ENCODE assay signal across 1 cellular context in the genomic region with DNA sequence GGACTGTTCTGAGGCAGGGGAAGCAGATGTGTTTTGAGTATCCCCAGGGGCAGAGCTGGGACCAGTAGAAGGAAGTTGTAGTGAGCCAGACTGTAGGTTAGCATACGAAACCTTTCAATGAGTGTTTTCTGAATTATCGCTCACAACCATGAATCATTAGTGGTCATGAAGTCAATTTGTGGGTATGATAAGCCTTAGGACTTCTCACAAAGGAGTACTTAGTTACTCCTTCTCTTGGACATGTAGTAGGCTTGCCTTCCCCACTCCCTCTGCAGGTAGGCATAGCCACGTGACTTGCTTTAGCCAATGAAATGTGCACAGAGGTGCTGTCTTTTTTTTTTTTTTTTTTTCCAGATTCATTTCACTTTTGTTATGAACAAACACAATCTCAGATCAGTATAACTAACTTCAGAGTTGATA.
TF ChIP-seq lines count a peak whose summit lies in the region.

No MANE protein-coding gene starts in this region.

TF ChIP-seq in K562, 482 proteins besides CTCF, POLR2A, EP300 and RAD21 (continued from another document and continues in another):
- TF ChIP-seq MAFK (IDR thresholded peaks at IDR 0.05; ENCODE audit: low read length) = no peak
- TF ChIP-seq, protein P1, sequence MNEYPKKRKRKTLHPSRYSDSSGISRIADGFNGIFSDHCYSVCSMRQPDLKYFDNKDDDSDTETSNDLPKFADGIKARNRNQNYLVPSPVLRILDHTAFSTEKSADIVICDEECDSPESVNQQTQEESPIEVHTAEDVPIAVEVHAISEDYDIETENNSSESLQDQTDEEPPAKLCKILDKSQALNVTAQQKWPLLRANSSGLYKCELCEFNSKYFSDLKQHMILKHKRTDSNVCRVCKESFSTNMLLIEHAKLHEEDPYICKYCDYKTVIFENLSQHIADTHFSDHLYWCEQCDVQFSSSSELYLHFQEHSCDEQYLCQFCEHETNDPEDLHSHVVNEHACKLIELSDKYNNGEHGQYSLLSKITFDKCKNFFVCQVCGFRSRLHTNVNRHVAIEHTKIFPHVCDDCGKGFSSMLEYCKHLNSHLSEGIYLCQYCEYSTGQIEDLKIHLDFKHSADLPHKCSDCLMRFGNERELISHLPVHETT (CRISPR knock-in tag; conservative IDR thresholded peaks at IDR 0.05 in 1 of 2, IDR thresholded peaks at IDR 0.05 in 1 of 2) = no peak
- peak; percentile 82 for TF ChIP-seq TCF3 (CRISPR knock-in tag; IDR thresholded peaks at IDR 0.05)
- no peak for TF ChIP-seq BRF1 (IDR thresholded peaks at IDR 0.05; ENCODE audit: borderline replicate concordance, extremely low read depth, insufficient read length)
- peak; percentile 78 for TF ChIP-seq SETDB1 (IDR thresholded peaks at IDR 0.05; ENCODE audit: low read length)
- TF ChIP-seq NFYB (IDR thresholded peaks at IDR 0.05; ENCODE audit: extremely low read depth, insufficient read length) = peak; percentile 41
- no peak for TF ChIP-seq POLR2AphosphoS5 (IDR thresholded peaks at IDR 0.05; ENCODE audit: control insufficient read depth, insufficient read depth, low read depth, low read length)
- peak; percentile 54; the same call in 1 of the 2 replicates for TF ChIP-seq ARID1B (IDR thresholded peaks at IDR 0.05)
- TF ChIP-seq, protein P2, sequence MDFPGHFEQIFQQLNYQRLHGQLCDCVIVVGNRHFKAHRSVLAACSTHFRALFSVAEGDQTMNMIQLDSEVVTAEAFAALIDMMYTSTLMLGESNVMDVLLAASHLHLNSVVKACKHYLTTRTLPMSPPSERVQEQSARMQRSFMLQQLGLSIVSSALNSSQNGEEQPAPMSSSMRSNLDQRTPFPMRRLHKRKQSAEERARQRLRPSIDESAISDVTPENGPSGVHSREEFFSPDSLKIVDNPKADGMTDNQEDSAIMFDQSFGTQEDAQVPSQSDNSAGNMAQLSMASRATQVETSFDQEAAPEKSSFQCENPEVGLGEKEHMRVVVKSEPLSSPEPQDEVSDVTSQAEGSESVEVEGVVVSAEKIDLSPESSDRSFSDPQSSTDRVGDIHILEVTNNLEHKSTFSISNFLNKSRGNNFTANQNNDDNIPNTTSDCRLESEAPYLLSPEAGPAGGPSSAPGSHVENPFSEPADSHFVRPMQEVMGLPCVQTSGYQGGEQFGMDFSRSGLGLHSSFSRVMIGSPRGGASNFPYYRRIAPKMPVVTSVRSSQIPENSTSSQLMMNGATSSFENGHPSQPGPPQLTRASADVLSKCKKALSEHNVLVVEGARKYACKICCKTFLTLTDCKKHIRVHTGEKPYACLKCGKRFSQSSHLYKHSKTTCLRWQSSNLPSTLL (IDR thresholded peaks at IDR 0.05) = no peak
- TF ChIP-seq COPS2 (conservative IDR thresholded peaks at IDR 0.05) = no peak
- TF ChIP-seq, protein P3, sequence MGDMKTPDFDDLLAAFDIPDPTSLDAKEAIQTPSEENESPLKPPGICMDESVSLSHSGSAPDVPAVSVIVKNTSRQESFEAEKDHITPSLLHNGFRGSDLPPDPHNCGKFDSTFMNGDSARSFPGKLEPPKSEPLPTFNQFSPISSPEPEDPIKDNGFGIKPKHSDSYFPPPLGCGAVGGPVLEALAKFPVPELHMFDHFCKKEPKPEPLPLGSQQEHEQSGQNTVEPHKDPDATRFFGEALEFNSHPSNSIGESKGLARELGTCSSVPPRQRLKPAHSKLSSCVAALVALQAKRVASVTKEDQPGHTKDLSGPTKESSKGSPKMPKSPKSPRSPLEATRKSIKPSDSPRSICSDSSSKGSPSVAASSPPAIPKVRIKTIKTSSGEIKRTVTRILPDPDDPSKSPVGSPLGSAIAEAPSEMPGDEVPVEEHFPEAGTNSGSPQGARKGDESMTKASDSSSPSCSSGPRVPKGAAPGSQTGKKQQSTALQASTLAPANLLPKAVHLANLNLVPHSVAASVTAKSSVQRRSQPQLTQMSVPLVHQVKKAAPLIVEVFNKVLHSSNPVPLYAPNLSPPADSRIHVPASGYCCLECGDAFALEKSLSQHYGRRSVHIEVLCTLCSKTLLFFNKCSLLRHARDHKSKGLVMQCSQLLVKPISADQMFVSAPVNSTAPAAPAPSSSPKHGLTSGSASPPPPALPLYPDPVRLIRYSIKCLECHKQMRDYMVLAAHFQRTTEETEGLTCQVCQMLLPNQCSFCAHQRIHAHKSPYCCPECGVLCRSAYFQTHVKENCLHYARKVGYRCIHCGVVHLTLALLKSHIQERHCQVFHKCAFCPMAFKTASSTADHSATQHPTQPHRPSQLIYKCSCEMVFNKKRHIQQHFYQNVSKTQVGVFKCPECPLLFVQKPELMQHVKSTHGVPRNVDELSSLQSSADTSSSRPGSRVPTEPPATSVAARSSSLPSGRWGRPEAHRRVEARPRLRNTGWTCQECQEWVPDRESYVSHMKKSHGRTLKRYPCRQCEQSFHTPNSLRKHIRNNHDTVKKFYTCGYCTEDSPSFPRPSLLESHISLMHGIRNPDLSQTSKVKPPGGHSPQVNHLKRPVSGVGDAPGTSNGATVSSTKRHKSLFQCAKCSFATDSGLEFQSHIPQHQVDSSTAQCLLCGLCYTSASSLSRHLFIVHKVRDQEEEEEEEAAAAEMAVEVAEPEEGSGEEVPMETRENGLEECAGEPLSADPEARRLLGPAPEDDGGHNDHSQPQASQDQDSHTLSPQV (IDR thresholded peaks at IDR 0.05) = no peak
- TF ChIP-seq HMGN3 (IDR thresholded peaks at IDR 0.05; ENCODE audit: borderline replicate concordance, extremely low read depth, insufficient read length, low read depth, low read length) = no peak
- TF ChIP-seq TRIM28 (IDR thresholded peaks at IDR 0.05) = no peak
- TF ChIP-seq BDP1 (IDR thresholded peaks at IDR 0.05; ENCODE audit: insufficient read depth, insufficient read length) = no peak
- 0 out of 2 replicates have a peak, but pooled peaks have one; percentile 20 for TF ChIP-seq GABPA (tag; conservative IDR thresholded peaks at IDR 0.05; ENCODE audit: low read depth)
- TF ChIP-seq, protein P4, sequence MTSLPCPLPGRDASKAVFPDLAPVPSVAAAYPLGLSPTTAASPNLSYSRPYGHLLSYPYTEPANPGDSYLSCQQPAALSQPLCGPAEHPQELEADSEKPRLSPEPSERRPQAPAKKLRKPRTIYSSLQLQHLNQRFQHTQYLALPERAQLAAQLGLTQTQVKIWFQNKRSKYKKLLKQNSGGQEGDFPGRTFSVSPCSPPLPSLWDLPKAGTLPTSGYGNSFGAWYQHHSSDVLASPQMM (CRISPR knock-in tag; IDR thresholded peaks at IDR 0.05) = no peak
- TF ChIP-seq CBFB (CRISPR knock-in tag; IDR thresholded peaks at IDR 0.05) = no peak
- TF ChIP-seq KLF1 (tag; IDR thresholded peaks at IDR 0.05) = no peak
- TF ChIP-seq HDAC2 (IDR thresholded peaks at IDR 0.05) = no peak
- TF ChIP-seq ARNT (IDR thresholded peaks at IDR 0.05) = no peak; a peak in 1 of 4 replicates
- TF ChIP-seq ZFP1 (CRISPR knock-in tag; IDR thresholded peaks at IDR 0.05) = no peak
- TF ChIP-seq, protein P5, sequence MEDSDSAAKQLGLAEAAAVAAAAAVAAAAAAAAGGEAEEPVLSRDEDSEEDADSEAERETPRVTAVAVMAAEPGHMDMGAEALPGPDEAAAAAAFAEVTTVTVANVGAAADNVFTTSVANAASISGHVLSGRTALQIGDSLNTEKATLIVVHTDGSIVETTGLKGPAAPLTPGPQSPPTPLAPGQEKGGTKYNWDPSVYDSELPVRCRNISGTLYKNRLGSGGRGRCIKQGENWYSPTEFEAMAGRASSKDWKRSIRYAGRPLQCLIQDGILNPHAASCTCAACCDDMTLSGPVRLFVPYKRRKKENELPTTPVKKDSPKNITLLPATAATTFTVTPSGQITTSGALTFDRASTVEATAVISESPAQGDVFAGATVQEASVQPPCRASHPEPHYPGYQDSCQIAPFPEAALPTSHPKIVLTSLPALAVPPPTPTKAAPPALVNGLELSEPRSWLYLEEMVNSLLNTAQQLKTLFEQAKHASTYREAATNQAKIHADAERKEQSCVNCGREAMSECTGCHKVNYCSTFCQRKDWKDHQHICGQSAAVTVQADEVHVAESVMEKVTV (CRISPR knock-in tag; IDR thresholded peaks at IDR 0.05) = no peak
- TF ChIP-seq POLR3A (IDR thresholded peaks at IDR 0.05; ENCODE audit: borderline replicate concordance, extremely low read depth, insufficient read depth, insufficient read length) = no peak
- TF ChIP-seq, protein P6, sequence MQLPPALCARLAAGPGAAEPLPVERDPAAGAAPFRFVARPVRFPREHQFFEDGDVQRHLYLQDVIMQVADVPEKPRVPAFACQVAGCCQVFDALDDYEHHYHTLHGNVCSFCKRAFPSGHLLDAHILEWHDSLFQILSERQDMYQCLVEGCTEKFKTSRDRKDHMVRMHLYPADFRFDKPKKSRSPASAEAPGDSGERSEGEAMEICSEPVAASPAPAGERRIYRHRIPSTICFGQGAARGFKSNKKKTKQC (CRISPR knock-in tag; IDR thresholded peaks at IDR 0.05) = no peak; the same call in 1 of the 2 replicates
- TF ChIP-seq FOXJ3 (CRISPR knock-in tag; IDR thresholded peaks at IDR 0.05) = no peak
- no peak for TF ChIP-seq MBD2 (IDR thresholded peaks at IDR 0.05; ENCODE audit: borderline replicate concordance, low read depth)
- TF ChIP-seq MAFF (IDR thresholded peaks at IDR 0.05; ENCODE audit: low read length) = no peak
- TF ChIP-seq ZNF445 (CRISPR knock-in tag; IDR thresholded peaks at IDR 0.05; ENCODE audit: low read depth) = no peak
- TF ChIP-seq, protein P7, sequence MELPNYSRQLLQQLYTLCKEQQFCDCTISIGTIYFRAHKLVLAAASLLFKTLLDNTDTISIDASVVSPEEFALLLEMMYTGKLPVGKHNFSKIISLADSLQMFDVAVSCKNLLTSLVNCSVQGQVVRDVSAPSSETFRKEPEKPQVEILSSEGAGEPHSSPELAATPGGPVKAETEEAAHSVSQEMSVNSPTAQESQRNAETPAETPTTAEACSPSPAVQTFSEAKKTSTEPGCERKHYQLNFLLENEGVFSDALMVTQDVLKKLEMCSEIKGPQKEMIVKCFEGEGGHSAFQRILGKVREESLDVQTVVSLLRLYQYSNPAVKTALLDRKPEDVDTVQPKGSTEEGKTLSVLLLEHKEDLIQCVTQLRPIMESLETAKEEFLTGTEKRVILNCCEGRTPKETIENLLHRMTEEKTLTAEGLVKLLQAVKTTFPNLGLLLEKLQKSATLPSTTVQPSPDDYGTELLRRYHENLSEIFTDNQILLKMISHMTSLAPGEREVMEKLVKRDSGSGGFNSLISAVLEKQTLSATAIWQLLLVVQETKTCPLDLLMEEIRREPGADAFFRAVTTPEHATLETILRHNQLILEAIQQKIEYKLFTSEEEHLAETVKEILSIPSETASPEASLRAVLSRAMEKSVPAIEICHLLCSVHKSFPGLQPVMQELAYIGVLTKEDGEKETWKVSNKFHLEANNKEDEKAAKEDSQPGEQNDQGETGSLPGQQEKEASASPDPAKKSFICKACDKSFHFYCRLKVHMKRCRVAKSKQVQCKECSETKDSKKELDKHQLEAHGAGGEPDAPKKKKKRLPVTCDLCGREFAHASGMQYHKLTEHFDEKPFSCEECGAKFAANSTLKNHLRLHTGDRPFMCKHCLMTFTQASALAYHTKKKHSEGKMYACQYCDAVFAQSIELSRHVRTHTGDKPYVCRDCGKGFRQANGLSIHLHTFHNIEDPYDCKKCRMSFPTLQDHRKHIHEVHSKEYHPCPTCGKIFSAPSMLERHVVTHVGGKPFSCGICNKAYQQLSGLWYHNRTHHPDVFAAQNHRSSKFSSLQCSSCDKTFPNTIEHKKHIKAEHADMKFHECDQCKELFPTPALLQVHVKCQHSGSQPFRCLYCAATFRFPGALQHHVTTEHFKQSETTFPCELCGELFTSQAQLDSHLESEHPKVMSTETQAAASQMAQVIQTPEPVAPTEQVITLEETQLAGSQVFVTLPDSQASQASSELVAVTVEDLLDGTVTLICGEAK (IDR thresholded peaks at IDR 0.05) = no peak
- TF ChIP-seq, protein P7 (CRISPR knock-in tag; IDR thresholded peaks at IDR 0.05) = no peak
- TF ChIP-seq, protein P8, sequence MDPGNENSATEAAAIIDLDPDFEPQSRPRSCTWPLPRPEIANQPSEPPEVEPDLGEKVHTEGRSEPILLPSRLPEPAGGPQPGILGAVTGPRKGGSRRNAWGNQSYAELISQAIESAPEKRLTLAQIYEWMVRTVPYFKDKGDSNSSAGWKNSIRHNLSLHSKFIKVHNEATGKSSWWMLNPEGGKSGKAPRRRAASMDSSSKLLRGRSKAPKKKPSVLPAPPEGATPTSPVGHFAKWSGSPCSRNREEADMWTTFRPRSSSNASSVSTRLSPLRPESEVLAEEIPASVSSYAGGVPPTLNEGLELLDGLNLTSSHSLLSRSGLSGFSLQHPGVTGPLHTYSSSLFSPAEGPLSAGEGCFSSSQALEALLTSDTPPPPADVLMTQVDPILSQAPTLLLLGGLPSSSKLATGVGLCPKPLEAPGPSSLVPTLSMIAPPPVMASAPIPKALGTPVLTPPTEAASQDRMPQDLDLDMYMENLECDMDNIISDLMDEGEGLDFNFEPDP (CRISPR knock-in tag; IDR thresholded peaks at IDR 0.05) = no peak
- peak; percentile 55; the same call in 1 of the 2 replicates for TF ChIP-seq ATF7 (IDR thresholded peaks at IDR 0.05)
- no peak for TF ChIP-seq RBM34 (IDR thresholded peaks at IDR 0.05; ENCODE audit: borderline replicate concordance, insufficient read depth, low read length)
- TF ChIP-seq, protein P9, sequence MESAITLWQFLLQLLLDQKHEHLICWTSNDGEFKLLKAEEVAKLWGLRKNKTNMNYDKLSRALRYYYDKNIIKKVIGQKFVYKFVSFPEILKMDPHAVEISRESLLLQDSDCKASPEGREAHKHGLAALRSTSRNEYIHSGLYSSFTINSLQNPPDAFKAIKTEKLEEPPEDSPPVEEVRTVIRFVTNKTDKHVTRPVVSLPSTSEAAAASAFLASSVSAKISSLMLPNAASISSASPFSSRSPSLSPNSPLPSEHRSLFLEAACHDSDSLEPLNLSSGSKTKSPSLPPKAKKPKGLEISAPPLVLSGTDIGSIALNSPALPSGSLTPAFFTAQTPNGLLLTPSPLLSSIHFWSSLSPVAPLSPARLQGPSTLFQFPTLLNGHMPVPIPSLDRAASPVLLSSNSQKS (CRISPR knock-in tag; IDR thresholded peaks at IDR 0.05) = no peak
- no peak for TF ChIP-seq SRSF1 (IDR thresholded peaks at IDR 0.05; ENCODE audit: low read depth, low read length)
- TF ChIP-seq NUFIP1 (IDR thresholded peaks at IDR 0.05; ENCODE audit: partially characterized antibody) = no peak
